1 cellular context compared by ENCODE assay signal in genomic region chr9:33162721-33163311, GRCh38.
TF ChIP-seq lines count a peak whose summit lies in the region.

No MANE protein-coding gene starts in this region.

TF ChIP-seq in GM12878, 131 proteins besides CTCF, POLR2A, EP300 and RAD21 (continued from another document):
- no peak for TF ChIP-seq RFX5 (IDR thresholded peaks at IDR 0.05; ENCODE audit: low read depth, low read length)
- TF ChIP-seq CBX5 (IDR thresholded peaks at IDR 0.05; ENCODE audit: low read depth), result no peak
- no peak for TF ChIP-seq DPF2 (IDR thresholded peaks at IDR 0.05)
- no peak for TF ChIP-seq ZBTB11 (CRISPR knock-in tag; IDR thresholded peaks at IDR 0.05)
- TF ChIP-seq, protein P1, sequence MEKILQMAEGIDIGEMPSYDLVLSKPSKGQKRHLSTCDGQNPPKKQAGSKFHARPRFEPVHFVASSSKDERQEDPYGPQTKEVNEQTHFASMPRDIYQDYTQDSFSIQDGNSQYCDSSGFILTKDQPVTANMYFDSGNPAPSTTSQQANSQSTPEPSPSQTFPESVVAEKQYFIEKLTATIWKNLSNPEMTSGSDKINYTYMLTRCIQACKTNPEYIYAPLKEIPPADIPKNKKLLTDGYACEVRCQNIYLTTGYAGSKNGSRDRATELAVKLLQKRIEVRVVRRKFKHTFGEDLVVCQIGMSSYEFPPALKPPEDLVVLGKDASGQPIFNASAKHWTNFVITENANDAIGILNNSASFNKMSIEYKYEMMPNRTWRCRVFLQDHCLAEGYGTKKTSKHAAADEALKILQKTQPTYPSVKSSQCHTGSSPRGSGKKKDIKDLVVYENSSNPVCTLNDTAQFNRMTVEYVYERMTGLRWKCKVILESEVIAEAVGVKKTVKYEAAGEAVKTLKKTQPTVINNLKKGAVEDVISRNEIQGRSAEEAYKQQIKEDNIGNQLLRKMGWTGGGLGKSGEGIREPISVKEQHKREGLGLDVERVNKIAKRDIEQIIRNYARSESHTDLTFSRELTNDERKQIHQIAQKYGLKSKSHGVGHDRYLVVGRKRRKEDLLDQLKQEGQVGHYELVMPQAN (conservative IDR thresholded peaks at IDR 0.05), result no peak
- no peak for TF ChIP-seq CBX3 (IDR thresholded peaks at IDR 0.05; ENCODE audit: borderline replicate concordance, low read depth)
- TF ChIP-seq SREBF2 (IDR thresholded peaks at IDR 0.05; ENCODE audit: low read length), result no peak
- TF ChIP-seq HDGF (IDR thresholded peaks at IDR 0.05), result no peak
- TF ChIP-seq E2F4 (IDR thresholded peaks at IDR 0.05; ENCODE audit: low read depth, low read length), result no peak
- TF ChIP-seq YY1 (IDR thresholded peaks at IDR 0.05; ENCODE audit: low read depth, low read length), result no peak
